ENCODE assay signal across 20 cellular contexts in the genomic region with DNA sequence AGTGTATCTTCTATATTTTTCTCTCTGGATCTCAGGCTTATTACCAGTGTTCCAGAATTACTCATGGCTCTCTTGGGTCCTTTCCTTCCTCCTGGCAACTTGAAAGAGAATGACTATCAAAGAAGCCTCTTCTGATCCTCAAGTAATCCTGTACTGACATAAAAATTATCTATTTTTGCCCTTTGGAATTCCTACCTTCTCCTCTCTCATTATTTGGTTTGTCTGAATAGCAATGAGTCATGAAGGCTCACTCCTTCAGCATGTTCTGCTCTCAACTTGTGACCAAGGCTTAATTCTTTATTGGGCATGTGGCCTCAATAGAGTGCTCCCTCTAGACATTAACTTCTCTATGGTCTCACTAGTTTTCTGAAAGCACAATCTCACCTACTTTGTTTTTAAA.
A peak's percentile ranks its signal among the peaks of the same experiment; 100 is the strongest.
DNase-seq lines count a peak whose midpoint lies in the region; FAIRE-seq and TF ChIP-seq lines count a peak whose summit lies in the region.
"Had no signal": no experiment of that assay in that cellular context is flagged by ENCODE, and none has a peak within 500 bp of the region (broad histone marks: within the 10 kb centered on the region; RNA-seq: fewer than 3 reads in every experiment).

No MANE protein-coding gene starts in this region.

- H3K27me3 ChIP-seq in smooth muscle cell (ENCODE audit: low read depth), result no peaks in the 10 kb centered on the region
- H3K27me3 ChIP-seq: BLaER1 treated with 17β-estradiol and CSF1 and Interleukin-3, amounts not matched to agents 10 nM and 100 nM; heart left ventricle had no signal

- H3K9me3 Mint-ChIP-seq in glutamatergic neuron (ENCODE audit: unreplicated experiment), result peaks cover 2% of the 10 kb centered on the region
- H3K9me3 Mint-ChIP-seq: activated CD4-positive, alpha-beta memory T cell treated with anti-CD3 and anti-CD28 coated beads, Interleukin-2, amount 10 ng/mL, durations not matched to agents 7 days and 5 days; nephron progenitor cell; stimulated activated naive B cell treated with anti-CD40 and anti-IgM and Interleukin-4, amounts not matched to agents 10 μg/mL and 1 μg/mL and 100 μg/mL, for 72 hours had no signal

- no peak overlapping the region for H3K4me3 ChIP-seq in smooth muscle cell
- H3K4me3 ChIP-seq: BLaER1 treated with 17β-estradiol and CSF1 and Interleukin-3, amounts not matched to agents 10 nM and 100 nM; heart left ventricle had no signal

- no peaks in the 10 kb centered on the region for H3K9me3 ChIP-seq in smooth muscle cell (replicated peaks; ENCODE audit: low read depth)
- H3K9me3 ChIP-seq: BLaER1 treated with 17β-estradiol and CSF1 and Interleukin-3, amounts not matched to agents 10 nM and 100 nM; heart left ventricle had no signal

- H3K36me3 Mint-ChIP-seq in glutamatergic neuron (ENCODE audit: unreplicated experiment), result no peaks in the 10 kb centered on the region
- H3K36me3 Mint-ChIP-seq: brain; stimulated activated naive B cell treated with anti-CD40 and anti-IgM and Interleukin-4, amounts not matched to agents 10 μg/mL and 1 μg/mL and 100 μg/mL, for 72 hours had no signal

- no peaks in the 10 kb centered on the region for H4K20me1 ChIP-seq in smooth muscle cell (ENCODE audit: low read depth)
- H4K20me1 ChIP-seq: BLaER1 treated with 17β-estradiol and CSF1 and Interleukin-3, amounts not matched to agents 10 nM and 100 nM had no signal

- TF ChIP-seq CTCF in glutamatergic neuron (IDR thresholded peaks at IDR 0.05; ENCODE audit: partially characterized antibody, unreplicated experiment) (no peak), smooth muscle cell (IDR thresholded peaks at IDR 0.05; ENCODE audit: borderline replicate concordance, insufficient read depth, poor library complexity, severe bottlenecking) (no peak)

- peak overlapping the region; percentile 41 for H3K27ac Mint-ChIP-seq in glutamatergic neuron (ENCODE audit: unreplicated experiment)
- H3K27ac Mint-ChIP-seq: activated CD4-positive, alpha-beta memory T cell treated with anti-CD3 and anti-CD28 coated beads, Interleukin-2, amount 10 ng/mL, durations not matched to agents 7 days and 5 days; nephron progenitor cell; stimulated activated naive B cell treated with anti-CD40 and anti-IgM and Interleukin-4, amounts not matched to agents 10 μg/mL and 1 μg/mL and 100 μg/mL, for 72 hours; T-helper 17 cell had no signal

- H3K4me2 ChIP-seq in smooth muscle cell, result peak overlapping the region; percentile 62
- H3K4me2 ChIP-seq: BLaER1 treated with 17β-estradiol and CSF1 and Interleukin-3, amounts not matched to agents 10 nM and 100 nM had no signal

- H3K27me3 Mint-ChIP-seq in glutamatergic neuron (ENCODE audit: unreplicated experiment), result peaks cover 2% of the 10 kb centered on the region
- H3K27me3 Mint-ChIP-seq: brain had no signal

- H2AFZ ChIP-seq in smooth muscle cell (ENCODE audit: low read depth), result peak overlapping the region; percentile 1

- H3K36me3 ChIP-seq in smooth muscle cell (ENCODE audit: low read depth), result no peaks in the 10 kb centered on the region
- H3K36me3 ChIP-seq: BLaER1 treated with 17β-estradiol and CSF1 and Interleukin-3, amounts not matched to agents 10 nM and 100 nM; heart left ventricle had no signal

- peaks cover 35% of the 10 kb centered on the region for H3K4me1 Mint-ChIP-seq in glutamatergic neuron (ENCODE audit: low read depth, unreplicated experiment)
- H3K4me1 Mint-ChIP-seq: activated CD4-positive, alpha-beta memory T cell treated with anti-CD3 and anti-CD28 coated beads, Interleukin-2, amount 10 ng/mL, durations not matched to agents 7 days and 5 days; nephron progenitor cell; stimulated activated naive B cell treated with anti-CD40 and anti-IgM and Interleukin-4, amounts not matched to agents 10 μg/mL and 1 μg/mL and 100 μg/mL, for 72 hours; T-helper 17 cell had no signal

- peak; percentile 80 for FAIRE-seq in H54 (lab: Jason Lieb, UNC)

- peaks cover 15% of the 10 kb centered on the region for H3F3A ChIP-seq in smooth muscle cell (ENCODE audit: low read depth)

- no peak overlapping the region for H3K4me3 Mint-ChIP-seq in glutamatergic neuron (ENCODE audit: unreplicated experiment)
- H3K4me3 Mint-ChIP-seq: activated CD4-positive, alpha-beta memory T cell treated with anti-CD3 and anti-CD28 coated beads, Interleukin-2, amount 10 ng/mL, durations not matched to agents 7 days and 5 days; brain; nephron progenitor cell; stimulated activated naive B cell treated with anti-CD40 and anti-IgM and Interleukin-4, amounts not matched to agents 10 μg/mL and 1 μg/mL and 100 μg/mL, for 72 hours; T-helper 17 cell had no signal

- no peak for DNase-seq in H54 (ENCODE audit: insufficient read length, low spot score)
- DNase-seq in amniotic epithelial cell (ENCODE audit: low read depth), result peak; percentile 58
- DNase-seq in glutamatergic neuron, result no peak
- no peak for DNase-seq in smooth muscle cell (lab: John Stamatoyannopoulos, UW; ENCODE audit: unreplicated experiment)
- no peak for DNase-seq in NCI-H2196 (lab: John Stamatoyannopoulos, UW; ENCODE audit: unreplicated experiment)
- DNase-seq in NCI-H345 (lab: John Stamatoyannopoulos, UW), result no peak
- DNase-seq in NCI-H1694 (lab: John Stamatoyannopoulos, UW), result no peak
- DNase-seq: activated CD4-positive, alpha-beta memory T cell treated with anti-CD3 and anti-CD28 coated beads, Interleukin-2, amount 10 ng/mL, durations not matched to agents 7 days and 5 days; activated naive CD4-positive, alpha-beta T cell treated with anti-CD3 and anti-CD28 coated beads, Interleukin-2, amount 50 U/mL, for 16 hours; activated T-cell treated with anti-CD3 and anti-CD28 coated beads, Interleukin-2, amount 50 U/mL, for 1 hour; heart left ventricle; NCI-H2029 treated with DMSO at 0.1 percent for 48 hours; NCI-H524; nephron progenitor cell; Right ventricle myocardium superior; stimulated activated CD4-positive, alpha-beta T cell treated with anti-CD3 and anti-CD28 coated beads, Interleukin-15, amount 100 ng/mL, for 24 hours; stimulated activated naive B cell treated with anti-CD40 and anti-IgM and Interleukin-4, amounts not matched to agents 10 μg/mL and 1 μg/mL and 100 μg/mL, for 72 hours; T-helper 17 cell had no signal

- peak overlapping the region; percentile 73 for H3K27ac ChIP-seq in smooth muscle cell (ENCODE audit: low read depth)
- H3K27ac ChIP-seq: BLaER1 treated with 17β-estradiol and CSF1 and Interleukin-3, amounts not matched to agents 10 nM and 100 nM; heart left ventricle had no signal

- H3K79me2 ChIP-seq in smooth muscle cell (ENCODE audit: low read depth), result no peaks in the 10 kb centered on the region

- TF ChIP-seq POLR2A in H54 (IDR thresholded peaks at IDR 0.05; ENCODE audit: low read depth, low read length), result no peak

- H3K9ac ChIP-seq in smooth muscle cell (ENCODE audit: low read depth), result no peak overlapping the region
- H3K9ac ChIP-seq: BLaER1 treated with 17β-estradiol and CSF1 and Interleukin-3, amounts not matched to agents 10 nM and 100 nM had no signal

- peaks cover 4% of the 10 kb centered on the region for H3K4me1 ChIP-seq in smooth muscle cell (ENCODE audit: low read depth)
